Comparison of ENCODE assay signal across 20 cellular contexts in genomic region chr5:130034872-130035271, GRCh38.
DNase-seq lines count a peak whose midpoint lies in the region; FAIRE-seq and TF ChIP-seq lines count a peak whose summit lies in the region.
"Had no signal": no experiment of that assay in that cellular context is flagged by ENCODE, and none has a peak within 500 bp of the region (broad histone marks: within the 10 kb centered on the region; RNA-seq: fewer than 3 reads in every experiment).

No MANE protein-coding gene starts in this region.

- no peaks in the 10 kb centered on the region for H3K36me3 ChIP-seq in ACC112 (ENCODE audit: insufficient read depth, low read length)
- no peaks in the 10 kb centered on the region for H3K36me3 ChIP-seq in tibial nerve
- H3K36me3 ChIP-seq: uterus had no signal

- FAIRE-seq in H54 (lab: Jason Lieb, UNC), result no peak

- no peaks in the 10 kb centered on the region for H3K9me3 ChIP-seq in tibial nerve
- H3K9me3 ChIP-seq: uterus had no signal

- H3K79me2 ChIP-seq in ACC112 (ENCODE audit: control insufficient read depth, insufficient read depth, low read length, unreplicated experiment), result no peaks in the 10 kb centered on the region

- H3K4me1 ChIP-seq in ACC112 (ENCODE audit: control insufficient read depth, insufficient read depth, low read length, unreplicated experiment), result peaks cover 5% of the 10 kb centered on the region
- H3K4me1 ChIP-seq in tibial nerve, result no peaks in the 10 kb centered on the region
- H3K4me1 ChIP-seq: uterus had no signal

- H3K4me1 Mint-ChIP-seq in activated T-helper 1 cell treated with anti-CD3 and anti-CD28 coated beads, Interleukin-12 subunit alpha, Interleukin-12 subunit beta, Interleukin-2, Interleukin-4 antibody, amounts not matched to agents 30 ng/mL and 10 ng/mL and 1 ng/mL, durations not matched to agents 14 hours and 24 hours and 36 hours (ENCODE audit: low read depth), result no peaks in the 10 kb centered on the region

- H3K27ac ChIP-seq in ACC112 (ENCODE audit: low read depth, low read length), result no peak overlapping the region
- no peak overlapping the region for H3K27ac ChIP-seq in tibial nerve
- H3K27ac ChIP-seq: HL-60, uterus had no signal

- H3K4me3 Mint-ChIP-seq in activated T-helper 1 cell treated with anti-CD3 and anti-CD28 coated beads, Interleukin-12 subunit alpha, Interleukin-12 subunit beta, Interleukin-2, Interleukin-4 antibody, amounts not matched to agents 30 ng/mL and 10 ng/mL and 1 ng/mL, durations not matched to agents 14 hours and 24 hours and 36 hours, result no peak overlapping the region
- H3K4me3 Mint-ChIP-seq: activated CD4-positive, alpha-beta memory T cell treated with anti-CD3 and anti-CD28 coated beads for 36 hours; activated T-cell treated with anti-CD3 and anti-CD28 coated beads, Interleukin-2, amount 50 U/mL, for 24 hours; CD4-positive, alpha-beta T cell; effector memory CD8-positive, alpha-beta T cell had no signal

- TF ChIP-seq POLR2A in tibial nerve (IDR thresholded peaks at IDR 0.05), result no peak
- no peak for TF ChIP-seq POLR2A in H54 (IDR thresholded peaks at IDR 0.05; ENCODE audit: low read depth, low read length)

- H3K27me3 ChIP-seq in ACC112 (ENCODE audit: insufficient read depth, low read length) (no peaks in the 10 kb centered on the region), tibial nerve (no peaks in the 10 kb centered on the region)
- H3K27me3 ChIP-seq: uterus had no signal

- H3K27me3 Mint-ChIP-seq in activated T-helper 1 cell treated with anti-CD3 and anti-CD28 coated beads, Interleukin-12 subunit alpha, Interleukin-12 subunit beta, Interleukin-2, Interleukin-4 antibody, amounts not matched to agents 30 ng/mL and 10 ng/mL and 1 ng/mL, durations not matched to agents 14 hours and 24 hours and 36 hours (ENCODE audit: insufficient read depth), result peaks cover 2% of the 10 kb centered on the region
- H3K27me3 Mint-ChIP-seq: activated CD4-positive, alpha-beta memory T cell treated with anti-CD3 and anti-CD28 coated beads for 36 hours; activated T-cell treated with anti-CD3 and anti-CD28 coated beads, Interleukin-2, amount 50 U/mL, for 24 hours; effector memory CD8-positive, alpha-beta T cell had no signal

- H3K4me3 ChIP-seq in ACC112 (ENCODE audit: low read depth, low read length) (no peak overlapping the region), fibroblast of the aortic adventitia (ENCODE audit: low read depth, low read length) (no peak overlapping the region), tibial nerve (no peak overlapping the region)
- H3K4me3 ChIP-seq: uterus had no signal

- H3K9me3 Mint-ChIP-seq in activated T-helper 1 cell treated with anti-CD3 and anti-CD28 coated beads, Interleukin-12 subunit alpha, Interleukin-12 subunit beta, Interleukin-2, Interleukin-4 antibody, amounts not matched to agents 30 ng/mL and 10 ng/mL and 1 ng/mL, durations not matched to agents 14 hours and 24 hours and 36 hours, result no peaks in the 10 kb centered on the region
- H3K9me3 Mint-ChIP-seq: activated CD4-positive, alpha-beta memory T cell treated with anti-CD3 and anti-CD28 coated beads for 36 hours; activated T-cell treated with anti-CD3 and anti-CD28 coated beads, Interleukin-2, amount 50 U/mL, for 24 hours; CD4-positive, alpha-beta T cell; effector memory CD8-positive, alpha-beta T cell had no signal

- intact Hi-C loops in activated T-helper 1 cell treated with anti-CD3 and anti-CD28 coated beads, Interleukin-12 subunit alpha, Interleukin-12 subunit beta, Interleukin-2, Interleukin-4 antibody, amounts not matched to agents 30 ng/mL and 10 ng/mL and 1 ng/mL, durations not matched to agents 14 hours and 24 hours and 36 hours (cut with micrococcal nuclease), result no loop called here

- H2AFZ ChIP-seq in ACC112 (ENCODE audit: low read length, unreplicated experiment), result peak overlapping the region; percentile 46

- DNase-seq in MV-4-11 (lab: John Stamatoyannopoulos, UW) (peak; percentile 53), amniotic epithelial cell (ENCODE audit: low read depth) (peak; percentile 55), fibroblast of the aortic adventitia (ENCODE audit: low read depth) (peak; percentile 7), DMS53 treated with DMSO at 0.1 percent for 48 hours (lab: John Stamatoyannopoulos, UW; ENCODE audit: unreplicated experiment) (no peak), tibial nerve (ENCODE audit: low spot score in 2 of 2) (no peak), H54 (ENCODE audit: insufficient read length, low spot score) (no peak)
- no peak for DNase-seq in activated T-helper 1 cell treated with anti-CD3 and anti-CD28 coated beads, Interleukin-12 subunit alpha, Interleukin-12 subunit beta, Interleukin-2, Interleukin-4 antibody, amounts not matched to agents 30 ng/mL and 10 ng/mL and 1 ng/mL, durations not matched to agents 14 hours and 24 hours and 36 hours (ENCODE audit: low spot score)
- DNase-seq: activated CD4-positive, alpha-beta memory T cell treated with anti-CD3 and anti-CD28 coated beads for 36 hours; activated T-cell treated with anti-CD3 and anti-CD28 coated beads, Interleukin-2, amount 50 U/mL, for 24 hours; CD4-positive, alpha-beta T cell; effector memory CD8-positive, alpha-beta T cell; glutamatergic neuron; NCI-H187 treated with DMSO at 0.1 percent for 48 hours; NCI-H524; posterior cingulate gyrus; stimulated activated naive CD4-positive, alpha-beta T cell treated with Interleukin-2 at 50 U/mL for 16 hours; uterus had no signal

- TF ChIP-seq CTCF in fibroblast of the aortic adventitia (IDR thresholded peaks at IDR 0.05; ENCODE audit: insufficient read depth, low read length), result no peak
- TF ChIP-seq CTCF in tibial nerve (IDR thresholded peaks at IDR 0.05), result no peak

- no peak for TF ChIP-seq EP300 in tibial nerve (IDR thresholded peaks at IDR 0.05)

- no peaks in the 10 kb centered on the region for H3K36me3 Mint-ChIP-seq in activated T-helper 1 cell treated with anti-CD3 and anti-CD28 coated beads, Interleukin-12 subunit alpha, Interleukin-12 subunit beta, Interleukin-2, Interleukin-4 antibody, amounts not matched to agents 30 ng/mL and 10 ng/mL and 1 ng/mL, durations not matched to agents 14 hours and 24 hours and 36 hours (ENCODE audit: low read depth)
- H3K36me3 Mint-ChIP-seq: activated CD4-positive, alpha-beta memory T cell treated with anti-CD3 and anti-CD28 coated beads for 36 hours; activated naive CD4-positive, alpha-beta T cell treated with anti-CD3 and anti-CD28 coated beads, Interleukin-2, amount 50 U/mL, for 72 hours had no signal

- H3K27ac Mint-ChIP-seq in activated T-helper 1 cell treated with anti-CD3 and anti-CD28 coated beads, Interleukin-12 subunit alpha, Interleukin-12 subunit beta, Interleukin-2, Interleukin-4 antibody, amounts not matched to agents 30 ng/mL and 10 ng/mL and 1 ng/mL, durations not matched to agents 14 hours and 24 hours and 36 hours, result no peak overlapping the region
- H3K27ac Mint-ChIP-seq: activated CD4-positive, alpha-beta memory T cell treated with anti-CD3 and anti-CD28 coated beads for 36 hours; activated naive CD4-positive, alpha-beta T cell treated with anti-CD3 and anti-CD28 coated beads, Interleukin-2, amount 50 U/mL, for 72 hours; activated T-cell treated with anti-CD3 and anti-CD28 coated beads, Interleukin-2, amount 50 U/mL, for 24 hours; CD4-positive, alpha-beta T cell; effector memory CD8-positive, alpha-beta T cell had no signal

Comparison
In these comparisons a context has a peak if more than half of its experiments do, and no peak if none do; other contexts are left out.
1. DNase-seq: peak in MV-4-11 (single experiment), amniotic epithelial cell (single experiment) and fibroblast of the aortic adventitia (single experiment); none in DMS53 treated with DMSO at 0.1 percent for 48 hours (single experiment), tibial nerve (0 of 2), activated T-helper 1 cell treated with anti-CD3 and anti-CD28 coated beads, Interleukin-12 subunit alpha, Interleukin-12 subunit beta, Interleukin-2, Interleukin-4 antibody, amounts not matched to agents 30 ng/mL and 10 ng/mL and 1 ng/mL, durations not matched to agents 14 hours and 24 hours and 36 hours (single experiment) and H54 (single experiment).